ENCODE assay signal across 2 cellular contexts in the genomic region with DNA sequence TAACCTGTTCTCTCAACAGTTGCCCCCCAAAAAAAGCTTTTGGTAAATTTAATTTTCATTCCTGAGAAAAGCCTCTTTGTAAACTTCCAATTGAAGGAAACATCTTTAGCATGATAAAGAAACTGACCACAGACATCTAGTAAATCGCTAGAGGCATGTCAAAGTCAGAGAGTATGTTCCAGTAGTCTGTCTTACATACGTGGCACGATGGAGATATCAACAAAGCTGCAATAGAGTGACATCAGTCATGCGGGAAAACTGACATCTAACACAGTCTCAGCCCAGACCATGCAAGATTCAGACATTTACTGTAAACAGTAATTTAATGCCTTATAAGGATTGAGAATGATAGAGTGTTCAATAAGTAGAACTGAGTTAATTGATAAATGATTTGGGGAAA.
A peak's percentile ranks its signal among the peaks of the same experiment; 100 is the strongest.
TF ChIP-seq lines count a peak whose summit lies in the region.

No MANE protein-coding gene starts in this region.

TF ChIP-seq in K562, 482 proteins besides CTCF, POLR2A, EP300 and RAD21:
- TF ChIP-seq, protein P1, sequence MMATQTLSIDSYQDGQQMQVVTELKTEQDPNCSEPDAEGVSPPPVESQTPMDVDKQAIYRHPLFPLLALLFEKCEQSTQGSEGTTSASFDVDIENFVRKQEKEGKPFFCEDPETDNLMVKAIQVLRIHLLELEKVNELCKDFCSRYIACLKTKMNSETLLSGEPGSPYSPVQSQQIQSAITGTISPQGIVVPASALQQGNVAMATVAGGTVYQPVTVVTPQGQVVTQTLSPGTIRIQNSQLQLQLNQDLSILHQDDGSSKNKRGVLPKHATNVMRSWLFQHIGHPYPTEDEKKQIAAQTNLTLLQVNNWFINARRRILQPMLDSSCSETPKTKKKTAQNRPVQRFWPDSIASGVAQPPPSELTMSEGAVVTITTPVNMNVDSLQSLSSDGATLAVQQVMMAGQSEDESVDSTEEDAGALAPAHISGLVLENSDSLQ (IDR thresholded peaks at IDR 0.05), result 0 out of 2 replicates have a peak, but pooled peaks have one; percentile 8
- no peak for TF ChIP-seq HDGF (IDR thresholded peaks at IDR 0.05)

TF ChIP-seq in neural cell, 6 proteins besides CTCF, POLR2A, EP300 and RAD21 (continued from another document):
- TF ChIP-seq, protein P2, sequence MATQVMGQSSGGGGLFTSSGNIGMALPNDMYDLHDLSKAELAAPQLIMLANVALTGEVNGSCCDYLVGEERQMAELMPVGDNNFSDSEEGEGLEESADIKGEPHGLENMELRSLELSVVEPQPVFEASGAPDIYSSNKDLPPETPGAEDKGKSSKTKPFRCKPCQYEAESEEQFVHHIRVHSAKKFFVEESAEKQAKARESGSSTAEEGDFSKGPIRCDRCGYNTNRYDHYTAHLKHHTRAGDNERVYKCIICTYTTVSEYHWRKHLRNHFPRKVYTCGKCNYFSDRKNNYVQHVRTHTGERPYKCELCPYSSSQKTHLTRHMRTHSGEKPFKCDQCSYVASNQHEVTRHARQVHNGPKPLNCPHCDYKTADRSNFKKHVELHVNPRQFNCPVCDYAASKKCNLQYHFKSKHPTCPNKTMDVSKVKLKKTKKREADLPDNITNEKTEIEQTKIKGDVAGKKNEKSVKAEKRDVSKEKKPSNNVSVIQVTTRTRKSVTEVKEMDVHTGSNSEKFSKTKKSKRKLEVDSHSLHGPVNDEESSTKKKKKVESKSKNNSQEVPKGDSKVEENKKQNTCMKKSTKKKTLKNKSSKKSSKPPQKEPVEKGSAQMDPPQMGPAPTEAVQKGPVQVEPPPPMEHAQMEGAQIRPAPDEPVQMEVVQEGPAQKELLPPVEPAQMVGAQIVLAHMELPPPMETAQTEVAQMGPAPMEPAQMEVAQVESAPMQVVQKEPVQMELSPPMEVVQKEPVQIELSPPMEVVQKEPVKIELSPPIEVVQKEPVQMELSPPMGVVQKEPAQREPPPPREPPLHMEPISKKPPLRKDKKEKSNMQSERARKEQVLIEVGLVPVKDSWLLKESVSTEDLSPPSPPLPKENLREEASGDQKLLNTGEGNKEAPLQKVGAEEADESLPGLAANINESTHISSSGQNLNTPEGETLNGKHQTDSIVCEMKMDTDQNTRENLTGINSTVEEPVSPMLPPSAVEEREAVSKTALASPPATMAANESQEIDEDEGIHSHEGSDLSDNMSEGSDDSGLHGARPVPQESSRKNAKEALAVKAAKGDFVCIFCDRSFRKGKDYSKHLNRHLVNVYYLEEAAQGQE (IDR thresholded peaks at IDR 0.05; ENCODE audit: borderline replicate concordance), result no peak
- TF ChIP-seq SMC3 (conservative IDR thresholded peaks at IDR 0.05; ENCODE audit: poor library complexity) (no peak), POLR2AphosphoS5 (IDR thresholded peaks at IDR 0.05) (no peak), EZH2 (IDR thresholded peaks at IDR 0.05; ENCODE audit: borderline replicate concordance, insufficient read depth, low read length, poor library complexity, severe bottlenecking) (no peak), MXI1 (conservative IDR thresholded peaks at IDR 0.05; ENCODE audit: poor library complexity, severe bottlenecking) (no peak)
